In the genomic region with DNA sequence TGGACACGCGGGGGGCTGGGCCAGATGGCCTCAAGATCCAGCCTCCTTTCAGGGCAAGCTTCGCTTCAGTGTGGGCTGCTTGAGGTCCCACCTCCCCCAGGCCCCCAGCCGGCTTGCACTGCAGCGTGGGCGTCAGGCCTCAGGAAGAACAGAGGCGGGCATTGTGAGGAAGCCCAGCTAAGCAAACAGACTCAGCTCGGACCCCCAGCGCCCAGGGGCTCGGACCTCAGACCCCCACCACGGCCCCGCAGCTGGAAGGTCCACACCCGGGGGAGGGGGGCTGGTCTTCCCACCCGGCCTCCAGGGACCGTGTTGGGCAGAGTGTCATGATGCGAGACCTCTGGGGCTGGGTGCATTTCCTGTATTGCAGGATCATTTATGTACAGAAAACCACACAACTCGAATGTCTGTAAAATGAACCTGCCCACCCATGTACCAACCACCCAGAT, we compare ENCODE assay signal across 3 cellular contexts.
A peak's percentile ranks its signal among the peaks of the same experiment; 100 is the strongest.
TF ChIP-seq lines count a peak whose summit lies in the region.

No MANE protein-coding gene starts in this region.

TF ChIP-seq in SK-N-SH, 30 proteins besides CTCF, POLR2A, EP300 and RAD21 (continues in another document):
- TF ChIP-seq TEAD4 (IDR thresholded peaks at IDR 0.05; ENCODE audit: borderline replicate concordance, insufficient read depth) (no peak), FOSL2 (IDR thresholded peaks at IDR 0.05; ENCODE audit: borderline replicate concordance, low read depth) (no peak), FOXM1 (IDR thresholded peaks at IDR 0.05; ENCODE audit: low read depth) (no peak), GABPA (IDR thresholded peaks at IDR 0.05; ENCODE audit: low read depth) (no peak), MXI1 (IDR thresholded peaks at IDR 0.05; ENCODE audit: low read depth, low read length) (no peak), SMC3 (IDR thresholded peaks at IDR 0.05; ENCODE audit: low read depth, low read length) (no peak), MEF2A (IDR thresholded peaks at IDR 0.05; ENCODE audit: borderline replicate concordance, low read depth) (no peak), TAF1 (IDR thresholded peaks at IDR 0.05; ENCODE audit: borderline replicate concordance, low read depth, low read length) (no peak), RCOR1 (IDR thresholded peaks at IDR 0.05; ENCODE audit: low read length) (no peak), RFX5 (IDR thresholded peaks at IDR 0.05; ENCODE audit: low read length) (no peak), NFIC (IDR thresholded peaks at IDR 0.05; ENCODE audit: borderline replicate concordance) (no peak), FOXJ3 (CRISPR knock-in tag; IDR thresholded peaks at IDR 0.05) (no peak), GATA2 (CRISPR knock-in tag; IDR thresholded peaks at IDR 0.05) (no peak)
- TF ChIP-seq, protein P1, sequence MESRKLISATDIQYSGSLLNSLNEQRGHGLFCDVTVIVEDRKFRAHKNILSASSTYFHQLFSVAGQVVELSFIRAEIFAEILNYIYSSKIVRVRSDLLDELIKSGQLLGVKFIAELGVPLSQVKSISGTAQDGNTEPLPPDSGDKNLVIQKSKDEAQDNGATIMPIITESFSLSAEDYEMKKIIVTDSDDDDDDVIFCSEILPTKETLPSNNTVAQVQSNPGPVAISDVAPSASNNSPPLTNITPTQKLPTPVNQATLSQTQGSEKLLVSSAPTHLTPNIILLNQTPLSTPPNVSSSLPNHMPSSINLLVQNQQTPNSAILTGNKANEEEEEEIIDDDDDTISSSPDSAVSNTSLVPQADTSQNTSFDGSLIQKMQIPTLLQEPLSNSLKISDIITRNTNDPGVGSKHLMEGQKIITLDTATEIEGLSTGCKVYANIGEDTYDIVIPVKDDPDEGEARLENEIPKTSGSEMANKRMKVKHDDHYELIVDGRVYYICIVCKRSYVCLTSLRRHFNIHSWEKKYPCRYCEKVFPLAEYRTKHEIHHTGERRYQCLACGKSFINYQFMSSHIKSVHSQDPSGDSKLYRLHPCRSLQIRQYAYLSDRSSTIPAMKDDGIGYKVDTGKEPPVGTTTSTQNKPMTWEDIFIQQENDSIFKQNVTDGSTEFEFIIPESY (IDR thresholded peaks at IDR 0.05; ENCODE audit: borderline replicate concordance, low read depth): no peak
- TF ChIP-seq, protein P2, sequence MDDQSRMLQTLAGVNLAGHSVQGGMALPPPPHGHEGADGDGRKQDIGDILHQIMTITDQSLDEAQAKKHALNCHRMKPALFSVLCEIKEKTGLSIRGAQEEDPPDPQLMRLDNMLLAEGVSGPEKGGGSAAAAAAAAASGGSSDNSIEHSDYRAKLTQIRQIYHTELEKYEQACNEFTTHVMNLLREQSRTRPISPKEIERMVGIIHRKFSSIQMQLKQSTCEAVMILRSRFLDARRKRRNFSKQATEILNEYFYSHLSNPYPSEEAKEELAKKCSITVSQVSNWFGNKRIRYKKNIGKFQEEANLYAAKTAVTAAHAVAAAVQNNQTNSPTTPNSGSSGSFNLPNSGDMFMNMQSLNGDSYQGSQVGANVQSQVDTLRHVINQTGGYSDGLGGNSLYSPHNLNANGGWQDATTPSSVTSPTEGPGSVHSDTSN (IDR thresholded peaks at IDR 0.05): no peak

TF ChIP-seq in SK-N-SH treated with all-trans-retinoic acid at 6 μM for 48 hours, 23 proteins besides CTCF, POLR2A, EP300 and RAD21:
- TF ChIP-seq ZNF8 (CRISPR knock-in tag; IDR thresholded peaks at IDR 0.05) (no peak), RARB (CRISPR knock-in tag; IDR thresholded peaks at IDR 0.05) (no peak), TOX (CRISPR knock-in tag; IDR thresholded peaks at IDR 0.05; ENCODE audit: borderline replicate concordance) (no peak), PPARA (CRISPR knock-in tag; IDR thresholded peaks at IDR 0.05; ENCODE audit: borderline replicate concordance) (no peak)

TF ChIP-seq in K562, 482 proteins besides CTCF, POLR2A, EP300 and RAD21:
- TF ChIP-seq EGR1 (conservative IDR thresholded peaks at IDR 0.05) (peak; percentile 64), KDM2B (CRISPR knock-in tag; IDR thresholded peaks at IDR 0.05) (no peak)
